8 cellular contexts compared by ENCODE assay signal in the genomic region with DNA sequence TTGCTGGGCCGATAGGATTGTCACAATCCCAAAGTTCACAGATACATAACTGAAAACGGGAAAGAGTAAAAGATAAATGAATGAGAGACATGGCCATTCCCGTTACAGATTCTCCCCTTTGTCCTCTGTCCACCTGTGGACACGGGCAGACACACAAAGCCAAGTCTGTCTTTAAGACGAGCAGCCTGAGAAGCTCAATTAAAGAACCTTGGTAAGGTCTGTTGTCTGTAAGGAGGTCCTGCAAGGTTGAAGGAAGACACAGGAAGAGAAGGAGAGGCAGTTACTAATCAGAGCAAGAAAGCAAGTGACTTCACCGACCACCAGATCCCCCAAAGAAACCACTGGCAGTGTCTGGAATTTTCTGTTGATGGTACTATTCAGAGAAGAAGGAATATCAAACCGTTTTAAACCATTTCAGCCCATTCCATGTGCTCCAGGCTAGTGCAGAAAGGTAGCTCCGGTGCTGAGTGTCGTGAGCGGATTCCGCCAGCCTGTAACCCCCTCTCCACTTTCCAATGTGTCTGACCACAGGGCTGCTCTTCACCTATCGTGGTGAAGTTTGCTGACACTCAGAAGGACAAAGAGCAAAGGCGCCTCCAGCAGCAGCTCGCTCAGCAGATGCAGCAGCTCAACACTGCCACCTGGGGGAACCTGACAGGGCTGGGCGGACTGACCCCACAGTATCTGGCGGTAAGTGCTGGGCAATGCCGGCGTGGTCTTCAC.
DNase-seq lines count a peak whose midpoint lies in the region; ATAC-seq and TF ChIP-seq lines count a peak whose summit lies in the region.

No MANE protein-coding gene starts in this region.

- 45% methylated on average over 18 of the region's 18 CpGs for WGBS in prostate gland

- H3K9me3 Mint-ChIP-seq in glutamatergic neuron (ENCODE audit: unreplicated experiment): no peaks in the 10 kb centered on the region

- no peak overlapping the region for H3K27ac ChIP-seq in prostate gland
- no peak overlapping the region for H3K27ac ChIP-seq in uterus

- intact Hi-C loops in prostate gland (cut with DNase I) (loop anchor here (10.0 kb wide), 2 partner anchors 225 to 1935 kb away; no protein-coding TSS in a partner anchor), uterus (cut with DNase I; ENCODE audit: low total_unique reads) (no loop called here)

- peaks cover 33% of the 10 kb centered on the region for H3K4me1 Mint-ChIP-seq in glutamatergic neuron (ENCODE audit: low read depth, unreplicated experiment)

- DNase-seq in AG04449 (ENCODE audit: low read depth, low spot score) (no peak), SHP77 (lab: John Stamatoyannopoulos, UW) (peak; percentile 31 to 49), glutamatergic neuron (peak; percentile 93), prostate gland (ENCODE audit: low spot score) (peak; percentile 70), uterus (peak; percentile 65)
- peak; percentile 27 to 59 (median 48) for DNase-seq in activated naive CD4-positive, alpha-beta T cell (lab: John Stamatoyannopoulos, UW)

- POLR2A ChIA-PET in AG04449 (lab: Yijun Ruan, JAX): interaction anchor here (1.3 kb wide), 1 partner anchor 1662 kb away, joined by 6 read pairs; no protein-coding TSS in a partner anchor

- H3K27me3 ChIP-seq in prostate gland (replicated peaks; ENCODE audit: insufficient read depth): no peaks in the 10 kb centered on the region
- no peaks in the 10 kb centered on the region for H3K27me3 ChIP-seq in uterus

- peak overlapping the region; percentile 67 for H3K27ac Mint-ChIP-seq in glutamatergic neuron (ENCODE audit: unreplicated experiment)

- no peaks in the 10 kb centered on the region for H3K36me3 ChIP-seq in prostate gland
- no peaks in the 10 kb centered on the region for H3K36me3 ChIP-seq in uterus

- ATAC-seq in GM18867 (IDR thresholded peaks at IDR 0.05; ENCODE audit: unreplicated experiment): peak; percentile 75
- peak; percentile 69 for ATAC-seq in HG03196 (IDR thresholded peaks at IDR 0.05; ENCODE audit: unreplicated experiment)

- CTCF ChIA-PET in AG04449 (lab: Yijun Ruan, JAX): interaction anchor here (0.7 to 2.5 kb wide), 20 partner anchors 10 to 1941 kb away, joined by 3 to 12 read pairs (median 3); no protein-coding TSS in a partner anchor

- H3K4me3 ChIP-seq in AG04449 (ENCODE audit: low read depth, low read length) (no peak overlapping the region), prostate gland (no peak overlapping the region), uterus (no peak overlapping the region)

- H3K9me3 ChIP-seq in prostate gland (no peaks in the 10 kb centered on the region), uterus (no peaks in the 10 kb centered on the region)

- no peaks in the 10 kb centered on the region for H3K36me3 Mint-ChIP-seq in glutamatergic neuron (ENCODE audit: unreplicated experiment)

- H3K4me3 Mint-ChIP-seq in glutamatergic neuron (ENCODE audit: unreplicated experiment): no peak overlapping the region

- no peak for TF ChIP-seq POLR2A in prostate gland (IDR thresholded peaks at IDR 0.05)
- TF ChIP-seq POLR2A in uterus (IDR thresholded peaks at IDR 0.05): no peak

- H3K27me3 Mint-ChIP-seq in glutamatergic neuron (ENCODE audit: unreplicated experiment): peaks cover 5% of the 10 kb centered on the region

- peak; percentile 98 for TF ChIP-seq CTCF in AG04449 (IDR thresholded peaks at IDR 0.05; ENCODE audit: insufficient read depth, low read length, missing control alignments)
- peak; percentile 87 for TF ChIP-seq CTCF in glutamatergic neuron (IDR thresholded peaks at IDR 0.05; ENCODE audit: partially characterized antibody, unreplicated experiment)
- peak; percentile 71 to 85 (median 80) for TF ChIP-seq CTCF in prostate gland (IDR thresholded peaks at IDR 0.05)
- peak; percentile 66 to 74 (median 70) for TF ChIP-seq CTCF in uterus (IDR thresholded peaks at IDR 0.05)

- H3K4me1 ChIP-seq in prostate gland (replicated peaks) (no peaks in the 10 kb centered on the region), uterus (no peaks in the 10 kb centered on the region)
